ENCODE assay signal across 35 cellular contexts in genomic region chr14:40317690-40318089, GRCh38.
"Had no signal": no experiment of that assay in that cellular context is flagged by ENCODE, and none has a peak within 500 bp of the region (broad histone marks: within the 10 kb centered on the region; RNA-seq: fewer than 3 reads in every experiment).

No MANE protein-coding gene starts in this region.

- DNase-seq: Karpas-422, Kasumi-1, KG1, MG63, MM.1S, MV-4-11, NCI-H1048, NCI-H1092, NCI-H1092 treated with DMSO at 0.1 percent for 48 hours, NCI-H1105, NCI-H1105 treated with DMSO at 0.1 percent for 48 hours, NCI-H1417, NCI-H1417 treated with DMSO at 0.1 percent for 48 hours, NCI-H1436, NCI-H1436 treated with DMSO at 0.1 percent for 48 hours, NCI-H146, NCI-H1694, NCI-H1694 treated with DMSO at 0.1 percent for 48 hours, NCI-H187, NCI-H187 treated with DMSO at 0.1 percent for 48 hours, NCI-H1930, NCI-H2029, NCI-H2029 treated with DMSO at 0.1 percent for 48 hours, NCI-H2081, NCI-H2081 treated with DMSO at 0.1 percent for 48 hours, NCI-H2107, NCI-H2171, NCI-H2171 treated with DMSO at 0.1 percent for 48 hours, NCI-H2227 treated with DMSO at 0.1 percent for 48 hours, NCI-H226, NCI-H345, NCI-H446, NCI-H446 treated with DMSO at 0.1 percent for 48 hours, NCI-H510A had no signal

- H3K4me2 ChIP-seq: KMS-11 had no signal

- H3K4me3 ChIP-seq: MG63 had no signal

- H3K27me3 ChIP-seq: MG63 had no signal

- H3K27ac ChIP-seq: KMS-11 had no signal

- H3K36me3 ChIP-seq: MG63 had no signal

- H3K9me3 ChIP-seq: MG63 had no signal

- H3K9ac ChIP-seq: KMS-11 had no signal
